ENCODE assay signal across 15 cellular contexts in the genomic region with DNA sequence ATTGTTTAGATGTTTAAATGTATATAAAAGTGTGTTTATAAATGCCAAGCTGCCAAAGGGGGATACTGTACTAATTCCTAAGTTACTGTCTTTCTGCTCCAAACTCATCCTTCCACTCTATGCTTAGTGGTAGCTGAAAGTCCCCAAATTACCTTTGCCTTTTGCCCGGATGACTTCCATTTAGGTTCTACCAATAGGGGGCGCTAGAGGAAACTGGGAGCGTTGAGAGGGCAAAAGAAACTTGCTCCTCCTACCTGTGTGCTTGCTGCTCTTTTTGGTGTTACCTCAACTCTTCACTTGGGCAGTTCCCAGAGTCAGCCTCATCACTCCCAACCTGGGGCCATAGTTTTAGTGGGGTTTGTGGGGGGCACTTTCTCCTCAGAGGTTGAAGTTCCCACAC. TPM values are rescaled to one million over a fixed set of nuclear protein-coding genes. Genes with fewer than 3 reads are reported as not detected.
DNase-seq lines count a peak whose midpoint lies in the region; ATAC-seq and TF ChIP-seq lines count a peak whose summit lies in the region.
"Had no signal": no experiment of that assay in that cellular context is flagged by ENCODE, and none has a peak within 500 bp of the region (broad histone marks: within the 10 kb centered on the region; RNA-seq: fewer than 3 reads in every experiment).

No MANE protein-coding gene starts in this region.

- no peaks in the 10 kb centered on the region; the same call in 1 of the 2 replicates for H3K9me2 ChIP-seq in GM23338 (ENCODE audit: insufficient read depth)
- no peaks in the 10 kb centered on the region for H3K9me2 ChIP-seq in hepatocyte (replicated peaks; ENCODE audit: insufficient read depth)

- H3K4me3 ChIP-seq in BE2C (ENCODE audit: low read depth, low read length) (no peak overlapping the region), GM23338 (no peak overlapping the region), hepatocyte (no peak overlapping the region)

- no peaks in the 10 kb centered on the region for H3K36me3 ChIP-seq in BE2C
- no peaks in the 10 kb centered on the region for H3K36me3 ChIP-seq in GM23338 (ENCODE audit: insufficient read depth)
- no peaks in the 10 kb centered on the region for H3K36me3 ChIP-seq in hepatocyte (replicated peaks; ENCODE audit: insufficient read depth, low read depth)

- TF ChIP-seq CTCF in BE2C (IDR thresholded peaks at IDR 0.05; ENCODE audit: low read depth, low read length), result peak; percentile 30
- peak; percentile 88 to 96 for TF ChIP-seq CTCF in GM23338 (conservative IDR thresholded peaks at IDR 0.05; ENCODE audit: low read depth in 2 of 2)
- peak; percentile 22 for TF ChIP-seq CTCF in hepatocyte (IDR thresholded peaks at IDR 0.05; ENCODE audit: poor library complexity)

- H3K27ac Mint-ChIP-seq in GM23338, result no peak overlapping the region
- H3K27ac Mint-ChIP-seq: CD4-positive, CD25-positive, alpha-beta regulatory T cell had no signal

- peaks cover 13% of the 10 kb centered on the region; the same call in 2 of the 3 replicates for H3K9me3 Mint-ChIP-seq in GM23338

- WGBS in hepatocyte (ENCODE audit: low lambda C conversion rate, missing lambda C conversion rate), result 49% methylated on average over 3 of the region's 3 CpGs

- H3K4me1 Mint-ChIP-seq in GM23338, result peaks cover 12% of the 10 kb centered on the region
- H3K4me1 Mint-ChIP-seq: CD4-positive, CD25-positive, alpha-beta regulatory T cell had no signal

- no peak overlapping the region for H3K27ac ChIP-seq in GM23338 (ENCODE audit: low read depth)
- H3K27ac ChIP-seq in hepatocyte, result no peak overlapping the region

- H3K27me3 ChIP-seq in BE2C, result no peaks in the 10 kb centered on the region; the same call in 1 of the 2 replicates
- no peaks in the 10 kb centered on the region for H3K27me3 ChIP-seq in GM23338 (ENCODE audit: insufficient read depth)
- no peaks in the 10 kb centered on the region for H3K27me3 ChIP-seq in hepatocyte

- peak overlapping the region; percentile 77; the same call in 1 of the 2 replicates for H2AFZ ChIP-seq in GM23338
- H2AFZ ChIP-seq in hepatocyte, result no peak overlapping the region

- no peaks in the 10 kb centered on the region for H3K9me3 ChIP-seq in BE2C
- no peaks in the 10 kb centered on the region for H3K9me3 ChIP-seq in hepatocyte (ENCODE audit: low read depth)

- ATAC-seq in GM23338 (peak; percentile 58), HG02973 (IDR thresholded peaks at IDR 0.05; ENCODE audit: unreplicated experiment) (no peak)
- ATAC-seq: left lobe of liver had no signal

- DNase-seq in BE2C, result no peak
- peak; percentile 85 for DNase-seq in GM23338 (ENCODE audit: low spot score)
- peak; percentile 4 for DNase-seq in RPMI8226
- DNase-seq in hepatocyte (ENCODE audit: low spot score), result no peak
- no peak for DNase-seq in glomerular visceral epithelial cell (ENCODE audit: extremely low spot score)
- no peak for DNase-seq in retina
- DNase-seq in cerebellar cortex (ENCODE audit: low spot score), result no peak
- DNase-seq: activated CD4-positive, alpha-beta T cell treated with anti-CD3 and anti-CD28 coated beads for 4 hours; caudate nucleus; NCI-H510A treated with DMSO at 0.1 percent for 48 hours; stimulated activated CD4-positive, alpha-beta T cell treated with anti-CD3 and anti-CD28 coated beads, Interleukin-12 subunit alpha, Interleukin-12 subunit beta, amount 100 ng/mL, for 4 hours had no signal

- no peaks in the 10 kb centered on the region for H3K27me3 Mint-ChIP-seq in GM23338 (ENCODE audit: insufficient read depth, low read depth, poor library complexity)

- H3K4me1 ChIP-seq in BE2C (no peaks in the 10 kb centered on the region), GM23338 (ENCODE audit: insufficient read depth) (no peaks in the 10 kb centered on the region), hepatocyte (ENCODE audit: insufficient read depth) (no peaks in the 10 kb centered on the region)

- H4K20me1 ChIP-seq in GM23338 (replicated peaks; ENCODE audit: insufficient read depth) (no peaks in the 10 kb centered on the region), hepatocyte (ENCODE audit: insufficient read depth, poor library complexity, severe bottlenecking) (no peaks in the 10 kb centered on the region)

- H3K4me2 ChIP-seq in GM23338 (no peak overlapping the region), hepatocyte (no peak overlapping the region)

- no peaks in the 10 kb centered on the region for H3F3A ChIP-seq in GM23338 (replicated peaks; ENCODE audit: low read depth)

- peaks cover 12% of the 10 kb centered on the region for H3K36me3 Mint-ChIP-seq in GM23338 (ENCODE audit: low read depth)
- H3K36me3 Mint-ChIP-seq: CD4-positive, CD25-positive, alpha-beta regulatory T cell had no signal

- H3K79me2 ChIP-seq in GM23338 (replicated peaks; ENCODE audit: insufficient read depth), result no peaks in the 10 kb centered on the region
- no peaks in the 10 kb centered on the region for H3K79me2 ChIP-seq in hepatocyte

- H3K4me3 Mint-ChIP-seq in GM23338, result no peak overlapping the region
- H3K4me3 Mint-ChIP-seq: CD4-positive, CD25-positive, alpha-beta regulatory T cell had no signal

RNA-seq across cellular contexts. Expression of gene OR2A25, which starts 5.9 kb away (rescaled TPM):
- polyA plus RNA-seq in BE2C (2012; ENCODE audit: insufficient read depth, insufficient read length, low read depth), result not detected
- total RNA-seq in GM23338 (2014; rRNA removed; shearing (Covaris generic)), result not detected in 2 replicates
- polyA plus RNA-seq in GM23338 (2016; fragmentation: Nextera tagmentation; extraction: Ambion mirVana), result not detected in 2 replicates
- total RNA-seq in hepatocyte, result 0.40 TPM in 1 of 2 replicates, not detected in the other
- polyA plus RNA-seq in hepatocyte, result not detected in 2 replicates
- total RNA-seq: CD4-positive, CD25-positive, alpha-beta regulatory T cell; left lobe of liver; urinary bladder had no signal
- polyA plus RNA-seq: CD4-positive, CD25-positive, alpha-beta regulatory T cell; urinary bladder had no signal

RNA-seq across cellular contexts. Expression of gene OR2A5, which starts 15.0 kb away (rescaled TPM):
- polyA plus RNA-seq in BE2C (2012; ENCODE audit: insufficient read depth, insufficient read length, low read depth), result not detected
- not detected in 2 replicates for total RNA-seq in GM23338 (2014; rRNA removed; shearing (Covaris generic))
- not detected in 2 replicates for polyA plus RNA-seq in GM23338 (2016; fragmentation: Nextera tagmentation; extraction: Ambion mirVana)
- total RNA-seq in hepatocyte, result 0.44 and 0.77 TPM in 2 replicates
- 0.09 and 0.10 TPM in 2 replicates for polyA plus RNA-seq in hepatocyte
- total RNA-seq: CD4-positive, CD25-positive, alpha-beta regulatory T cell; left lobe of liver; urinary bladder had no signal
- polyA plus RNA-seq: CD4-positive, CD25-positive, alpha-beta regulatory T cell; urinary bladder had no signal

RNA-seq across cellular contexts. Expression of gene OR2A12, which starts 22.4 kb away (rescaled TPM):
- not detected for polyA plus RNA-seq in BE2C (2012; ENCODE audit: insufficient read depth, insufficient read length, low read depth)
- not detected in 2 replicates for total RNA-seq in GM23338 (2014; rRNA removed; shearing (Covaris generic))
- not detected in 2 replicates for polyA plus RNA-seq in GM23338 (2016; fragmentation: Nextera tagmentation; extraction: Ambion mirVana)
- 0.24 and 1.0 TPM in 2 replicates for total RNA-seq in hepatocyte
- polyA plus RNA-seq in hepatocyte, result 0.11 and 0.42 TPM in 2 replicates
- total RNA-seq: CD4-positive, CD25-positive, alpha-beta regulatory T cell; left lobe of liver; urinary bladder had no signal
- polyA plus RNA-seq: urinary bladder had no signal

RNA-seq across cellular contexts. Expression of gene OR2A2, which starts 45.7 kb away (rescaled TPM):
- polyA plus RNA-seq in BE2C (2012; ENCODE audit: insufficient read depth, insufficient read length, low read depth), result not detected
- total RNA-seq in GM23338 (2014; rRNA removed; shearing (Covaris generic)), result not detected in 2 replicates
- polyA plus RNA-seq in GM23338 (2016; fragmentation: Nextera tagmentation; extraction: Ambion mirVana) (not detected in 2 replicates), hepatocyte (not detected in 2 replicates)
- total RNA-seq in hepatocyte, result not detected in 2 replicates
- total RNA-seq: CD4-positive, CD25-positive, alpha-beta regulatory T cell; left lobe of liver; urinary bladder had no signal
- polyA plus RNA-seq: CD4-positive, CD25-positive, alpha-beta regulatory T cell; urinary bladder had no signal

RNA-seq across cellular contexts. Expression of gene OR2A14, which starts 59.3 kb away (rescaled TPM):
- not detected for polyA plus RNA-seq in BE2C (2012; ENCODE audit: insufficient read depth, insufficient read length, low read depth)
- not detected in 2 replicates for total RNA-seq in GM23338 (2014; rRNA removed; shearing (Covaris generic))
- not detected in 2 replicates for polyA plus RNA-seq in GM23338 (2016; fragmentation: Nextera tagmentation; extraction: Ambion mirVana)
- total RNA-seq in hepatocyte, result 0.27 TPM in 1 of 2 replicates, not detected in the other
- not detected in 2 replicates for polyA plus RNA-seq in hepatocyte
- total RNA-seq: CD4-positive, CD25-positive, alpha-beta regulatory T cell; left lobe of liver; urinary bladder had no signal
- polyA plus RNA-seq: CD4-positive, CD25-positive, alpha-beta regulatory T cell; urinary bladder had no signal

Comparison
In these comparisons a context has a peak if more than half of its experiments do, and no peak if none do; other contexts are left out.
1. DNase-seq: peak in GM23338 (single experiment) and RPMI8226 (single experiment); none in BE2C (single experiment), hepatocyte (single experiment), glomerular visceral epithelial cell (single experiment), retina (single experiment) and cerebellar cortex (single experiment).
2. CTCF ChIP-seq: peak in every context shown above with its lines; median percentile 92 in GM23338; 30 in BE2C; 22 in hepatocyte.